ENCODE assay signal across 24 cellular contexts in the genomic region with DNA sequence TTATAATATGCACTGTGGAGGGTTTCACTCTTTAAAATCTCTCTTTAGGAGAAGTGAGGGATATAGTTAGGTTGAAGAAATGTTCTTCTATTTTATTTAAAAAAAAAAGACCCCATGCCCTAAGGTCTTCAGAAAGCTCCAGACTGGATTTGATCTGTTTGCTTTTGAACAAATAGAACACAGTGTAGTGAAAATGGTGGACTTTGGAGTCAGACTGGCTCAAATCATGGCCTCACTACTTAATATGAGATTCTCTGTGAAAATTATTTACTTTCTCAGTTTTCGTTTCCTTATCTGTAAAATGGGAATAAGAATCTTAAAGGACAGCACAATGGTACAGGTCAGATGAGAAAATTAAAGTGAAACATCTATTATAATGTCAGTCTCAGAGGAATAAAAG.
"Had no signal": no experiment of that assay in that cellular context is flagged by ENCODE, and none has a peak within 500 bp of the region (broad histone marks: within the 10 kb centered on the region; RNA-seq: fewer than 3 reads in every experiment).

No MANE protein-coding gene starts in this region.

- H3K4me1 ChIP-seq: colonic mucosa, esophagus squamous epithelium, gastrocnemius medialis, heart right ventricle, left ventricle myocardium inferior, lower lobe of right lung had no signal

- H3K27me3 ChIP-seq: colonic mucosa, esophagus squamous epithelium, gastrocnemius medialis, heart right ventricle had no signal

- FAIRE-seq: endometrium, islet of Langerhans, keratinocyte had no signal

- H3K36me3 ChIP-seq: colonic mucosa, gastrocnemius medialis, lower lobe of right lung had no signal

- DNase-seq: colonic mucosa; cortex of kidney; effector CD8-positive, alpha-beta T cell; effector memory CD8-positive, alpha-beta T cell; endodermal cell; esophagus squamous epithelium; foreskin fibroblast; foreskin melanocyte; gastrocnemius medialis; glutamatergic neuron; head of caudate nucleus; heart right ventricle; hippocampal formation; left cardiac atrium; left ventricle myocardium inferior; lower lobe of right lung; mesenchymal stem cell; mucosa of descending colon; naive B cell had no signal

- H3K4me3 ChIP-seq: colonic mucosa, esophagus squamous epithelium, gastrocnemius medialis, heart right ventricle, left ventricle myocardium inferior, lower lobe of right lung, mucosa of descending colon had no signal

- H3K9me3 ChIP-seq: colonic mucosa, esophagus squamous epithelium, gastrocnemius medialis, heart right ventricle, left ventricle myocardium inferior, lower lobe of right lung, mucosa of descending colon had no signal

- H3K27ac ChIP-seq: colonic mucosa, epithelial cell of prostate, esophagus squamous epithelium, gastrocnemius medialis, heart right ventricle, left ventricle myocardium inferior, lower lobe of right lung had no signal

- ATAC-seq: effector memory CD8-positive, alpha-beta T cell; esophagus mucosa; gastrocnemius medialis; heart right ventricle; left cardiac atrium; lower lobe of right lung; mucosa of descending colon had no signal
